In genomic region chr22:29290061-29290460, GRCh38 we compare ENCODE assay signal across 4 cellular contexts.
"Had no signal": no experiment of that assay in that cellular context is flagged by ENCODE, and none has a peak within 500 bp of the region (broad histone marks: within the 10 kb centered on the region; RNA-seq: fewer than 3 reads in every experiment).

No MANE protein-coding gene starts in this region.

- DNase-seq: GF-D8 had no signal

- FAIRE-seq: GM12891, GM18507, GM19239 had no signal
